13 cellular contexts compared by ENCODE assay signal in genomic region chr22:46269564-46269963, GRCh38. TPM values are rescaled to one million over a fixed set of nuclear protein-coding genes. Genes with fewer than 3 reads are reported as not detected.
DNase-seq lines count a peak whose midpoint lies in the region; ATAC-seq, FAIRE-seq and TF ChIP-seq lines count a peak whose summit lies in the region.
"Had no signal": no experiment of that assay in that cellular context is flagged by ENCODE, and none has a peak within 500 bp of the region (broad histone marks: within the 10 kb centered on the region; RNA-seq: fewer than 3 reads in every experiment).

No MANE protein-coding gene starts in this region.

- peak overlapping the region; percentile 30 for H3K4me3 Mint-ChIP-seq in activated T-cell treated with anti-CD3 and anti-CD28 coated beads, Interleukin-2, amount 50 U/mL, for 24 hours
- H3K4me3 Mint-ChIP-seq in T-cell: peak overlapping the region; percentile 39 to 95 (median 90)

- TF ChIP-seq POLR2A in GM18505 (IDR thresholded peaks at IDR 0.05; ENCODE audit: borderline replicate concordance, extremely low read depth, insufficient read depth, insufficient read length): no peak

- no peak for DNase-seq in activated T-cell treated with anti-CD3 and anti-CD28 coated beads, Interleukin-2, amount 50 U/mL, for 24 hours
- DNase-seq in activated T-cell treated with anti-CD3 and anti-CD28 coated beads for 4 hours: no peak
- DNase-seq in T-cell: no peak
- DNase-seq in kidney: no peak
- DNase-seq in retina: no peak
- DNase-seq in kidney tubule cell (ENCODE audit: low spot score): no peak
- DNase-seq: NCI-H2081 treated with DMSO at 0.1 percent for 48 hours; stimulated activated CD4-positive, alpha-beta T cell treated with anti-CD3 and anti-CD28 coated beads, Interleukin-4, amount 100 ng/mL, for 24 hours had no signal

- peaks cover 22% of the 10 kb centered on the region for H3K4me1 Mint-ChIP-seq in activated T-cell treated with anti-CD3 and anti-CD28 coated beads, Interleukin-2, amount 50 U/mL, for 24 hours (ENCODE audit: low read depth)
- peaks cover 15 to 18% (median 18%) of the 10 kb centered on the region in 3 donors for H3K4me1 Mint-ChIP-seq in T-cell

- H3K27me3 Mint-ChIP-seq in activated T-cell treated with anti-CD3 and anti-CD28 coated beads, Interleukin-2, amount 50 U/mL, for 24 hours: peaks cover 26% of the 10 kb centered on the region
- H3K27me3 Mint-ChIP-seq in T-cell: peaks cover 6 to 8% of the 10 kb centered on the region in 2 donors

- peak overlapping the region; percentile 33 to 92 for H3K27ac ChIP-seq in kidney (ENCODE audit: low read depth in 2 of 2, low read length in 2 of 2)
- H3K27ac ChIP-seq: parathyroid adenoma had no signal

- peak overlapping the region; percentile 33 to 77 for H3K9ac ChIP-seq in kidney (ENCODE audit: low read length in 2 of 2)
- no peak overlapping the region for H3K9ac ChIP-seq in skeletal muscle satellite cell (ENCODE audit: low read depth, low read length)
- H3K9ac ChIP-seq: parathyroid adenoma had no signal

- H3K9me3 Mint-ChIP-seq in activated T-cell treated with anti-CD3 and anti-CD28 coated beads, Interleukin-2, amount 50 U/mL, for 24 hours: peaks cover 5% of the 10 kb centered on the region
- no peaks in the 10 kb centered on the region for H3K9me3 Mint-ChIP-seq in T-cell

- H3K4me2 ChIP-seq in skeletal muscle satellite cell (ENCODE audit: low read length): peak overlapping the region; percentile 78

- peak overlapping the region; percentile 63 to 96 for H3K4me3 ChIP-seq in kidney (ENCODE audit: low read length in 2 of 2)
- no peak overlapping the region for H3K4me3 ChIP-seq in skeletal muscle satellite cell (ENCODE audit: low read length)

- H3K4me1 ChIP-seq in kidney (ENCODE audit: control insufficient read depth in 1 of 2, insufficient read depth in 1 of 2, low read depth in 1 of 2, low read length in 2 of 2) (peaks cover 10 to 14% of the 10 kb centered on the region in 2 donors), skeletal muscle satellite cell (ENCODE audit: control insufficient read depth, insufficient read depth, low read length) (peaks cover 11% of the 10 kb centered on the region)
- H3K4me1 ChIP-seq: parathyroid adenoma had no signal

- intact Hi-C loops in kidney (cut with DNase I): no loop called here

- CTCF ChIA-PET in T-cell (lab: Charles Lee): no interaction called here

- no peaks in the 10 kb centered on the region for H3K9me3 ChIP-seq in kidney (ENCODE audit: control insufficient read depth in 1 of 2, low read length in 2 of 2)
- peaks cover 3% of the 10 kb centered on the region for H3K9me3 ChIP-seq in skeletal muscle satellite cell (replicated peaks; ENCODE audit: low read length)

- TF ChIP-seq CTCF in kidney (IDR thresholded peaks at IDR 0.05; ENCODE audit: borderline replicate concordance, extremely low read depth, insufficient read depth): no peak

- peak overlapping the region; percentile 59 for H3K27ac Mint-ChIP-seq in activated T-cell treated with anti-CD3 and anti-CD28 coated beads, Interleukin-2, amount 50 U/mL, for 24 hours
- peak overlapping the region in 1 of 2 donors; percentile 31 for H3K27ac Mint-ChIP-seq in T-cell

- ATAC-seq in T-cell (replicated peaks in 1 of 4) (no peak), GM18505 (IDR thresholded peaks at IDR 0.05; ENCODE audit: unreplicated experiment) (no peak)

- FAIRE-seq in kidney (lab: Jason Lieb, UNC): no peak
- FAIRE-seq: HTR-8/SVneo, keratinocyte had no signal

- H3K36me3 ChIP-seq in kidney (ENCODE audit: control insufficient read depth in 1 of 2, insufficient read depth in 2 of 2, low read length in 2 of 2): peaks cover 19 to 35% of the 10 kb centered on the region in 2 donors
- H3K36me3 ChIP-seq in skeletal muscle satellite cell (ENCODE audit: insufficient read depth, low read length): peaks cover 23% of the 10 kb centered on the region

- H3K27me3 ChIP-seq in skeletal muscle satellite cell (ENCODE audit: control insufficient read depth, insufficient read depth, low read length): no peaks in the 10 kb centered on the region

- POLR2A ChIA-PET in T-cell (lab: Charles Lee): no interaction called here

- peaks cover 13% of the 10 kb centered on the region for H3K36me3 Mint-ChIP-seq in activated T-cell treated with anti-CD3 and anti-CD28 coated beads, Interleukin-2, amount 50 U/mL, for 24 hours (ENCODE audit: low read depth)
- H3K36me3 Mint-ChIP-seq in T-cell: peaks cover 3% of the 10 kb centered on the region

RNA-seq across cellular contexts. Expression of gene TTC38, which starts 1.8 kb away (rescaled TPM):
- total RNA-seq in T-cell (10 to 100 TPM in 2 of 5 donors, 1 to 10 TPM in 3; 6.8 to 21.6 (median 9.5) TPM), kidney (41.3 TPM)
- polyA plus RNA-seq in kidney (ENCODE audit: insufficient read depth, low read depth, low replicate concordance): 100 TPM
- 18.1 and 22.3 TPM in 2 replicates for total RNA-seq in skeletal muscle satellite cell (2012; rRNA removed)

RNA-seq across cellular contexts. Expression of gene PKDREJ, which starts 6.4 kb away (rescaled TPM):
- total RNA-seq in T-cell (not detected), kidney (0.06 TPM)
- polyA plus RNA-seq in kidney (ENCODE audit: insufficient read depth, low read depth, low replicate concordance): 0.15 TPM
- not detected in 2 replicates for total RNA-seq in skeletal muscle satellite cell (2012; rRNA removed)

RNA-seq across cellular contexts. Expression of gene CDPF1, which starts 19.5 kb away (rescaled TPM):
- total RNA-seq in T-cell (10 to 100 TPM in 3 of 5 donors, 1 to 10 TPM in 2; 5.8 to 15.3 (median 11.5) TPM), kidney (10.2 TPM)
- 13.3 TPM for polyA plus RNA-seq in kidney (ENCODE audit: insufficient read depth, low read depth, low replicate concordance)
- 9.1 and 16.4 TPM in 2 replicates for total RNA-seq in skeletal muscle satellite cell (2012; rRNA removed)

RNA-seq across cellular contexts. Expression of gene GTSE1, which starts 27.1 kb away (rescaled TPM):
- total RNA-seq in T-cell (1 to 10 TPM in 1 of 5 donors, under 1 TPM in 4; 0.44 to 1.3 (median 0.61) TPM), kidney (0.94 TPM)
- 0.41 TPM for polyA plus RNA-seq in kidney (ENCODE audit: insufficient read depth, low read depth, low replicate concordance)
- 6.8 and 8.5 TPM in 2 replicates for total RNA-seq in skeletal muscle satellite cell (2012; rRNA removed)
